17 cellular contexts compared by ENCODE assay signal in genomic region chr20:12466915-12467314, GRCh38.
"Had no signal": no experiment of that assay in that cellular context is flagged by ENCODE, and none has a peak within 500 bp of the region (broad histone marks: within the 10 kb centered on the region; RNA-seq: fewer than 3 reads in every experiment).

No MANE protein-coding gene starts in this region.

- DNase-seq: activated CD4-positive, alpha-beta T cell treated with anti-CD3 and anti-CD28 coated beads for 4 hours; activated CD8-positive, alpha-beta memory T cell treated with anti-CD3 and anti-CD28 coated beads, Interleukin-2, amount 50 U/mL, for 4 hours; activated CD8-positive, alpha-beta T cell treated with anti-CD3 and anti-CD28 coated beads for 36 hours; activated gamma-delta T cell treated with Interleukin-2 at 50 U/mL for 16 hours; activated naive CD4-positive, alpha-beta T cell treated with anti-CD3 and anti-CD28 coated beads, Interleukin-2, amount 10 ng/mL, durations not matched to agents 7 days and 5 days; activated naive CD8-positive, alpha-beta T cell treated with anti-CD3 and anti-CD28 coated beads for 36 hours; activated T-cell treated with anti-CD3 and anti-CD28 coated beads, Interleukin-2, amount 50 U/mL, for 72 hours; brain microvascular endothelial cell; cerebellar nuclear complex; KG1; NCI-H1048; NCI-H2171; NCI-H226; NK-92 treated with Interleukin-12 subunit alpha and Interleukin-12 subunit beta, amount 100 ng/mL, for 24 hours; OCI-M1; RPMI8226; T-helper 1 cell had no signal
